In genomic region chr5:95555553-95555952, GRCh38 we compare ENCODE assay signal across 8 cellular contexts. TPM values are rescaled to one million over a fixed set of nuclear protein-coding genes. Genes with fewer than 3 reads are reported as not detected.
DNase-seq lines count a peak whose midpoint lies in the region; ATAC-seq and TF ChIP-seq lines count a peak whose summit lies in the region.

No MANE protein-coding gene starts in this region.

- H3K14ac ChIP-seq in mesenchymal stem cell (ENCODE audit: low read length in 2 of 2) = no peak overlapping the region

- no peak overlapping the region for H2BK120ac ChIP-seq in mesenchymal stem cell (ENCODE audit: low read depth, low read length)

- TF ChIP-seq CTCF in heart right ventricle (IDR thresholded peaks at IDR 0.05) (no peak), cardiac fibroblast (IDR thresholded peaks at IDR 0.05; ENCODE audit: low read depth, low read length) (no peak), vagina (IDR thresholded peaks at IDR 0.05) (no peak), GM13977 (IDR thresholded peaks at IDR 0.05; ENCODE audit: extremely low read depth, insufficient read depth, missing control alignments) (no peak)

- no peak overlapping the region for H2BK12ac ChIP-seq in mesenchymal stem cell (ENCODE audit: low read length in 2 of 2)

- H3K9ac ChIP-seq in mesenchymal stem cell (ENCODE audit: low read length) = peak overlapping the region; percentile 90

- H2BK15ac ChIP-seq in mesenchymal stem cell (ENCODE audit: low read depth, poor library complexity, severe bottlenecking) = no peak overlapping the region

- in situ Hi-C loops in GM13977 (cut with MboI; ENCODE audit: low pct_unique_long_range_greater_than_20kb, low sequenced_read_pairs, unreplicated experiment) = no loop called here

- no peak overlapping the region for H3K4ac ChIP-seq in mesenchymal stem cell (ENCODE audit: low read depth in 1 of 2, low read length in 2 of 2)

- intact Hi-C loops in heart right ventricle (cut with DNase I) = loop anchor here in 2 of 10 donors (10.0 kb wide), 2 partner anchors 289 to 409 kb away; partner anchors contain the start of gene ELL2 (in 1 of the 2)
- intact Hi-C loops in left ventricle myocardium superior (cut with micrococcal nuclease) = no loop called here
- intact Hi-C loops in vagina (cut with DNase I) = loop anchor here (10.0 kb wide), 1 partner anchor 69 kb away; the partner anchor contains the start of gene GPR150

- no peak overlapping the region for H2AFZ ChIP-seq in mesenchymal stem cell (ENCODE audit: low read depth, low read length)

- H3K79me1 ChIP-seq in mesenchymal stem cell (replicated peaks; ENCODE audit: low read length, poor library complexity, severe bottlenecking) = peaks cover 14% of the 10 kb centered on the region

- H3K18ac ChIP-seq in mesenchymal stem cell (ENCODE audit: low read depth in 1 of 2, low read length in 2 of 2) = no peak overlapping the region

- TF ChIP-seq POLR2A in vagina (IDR thresholded peaks at IDR 0.05) = no peak

- no peak overlapping the region for H2AK5ac ChIP-seq in mesenchymal stem cell (ENCODE audit: low read length, severe bottlenecking)

- no peak for DNase-seq in heart right ventricle
- no peak for DNase-seq in left ventricle myocardium superior
- DNase-seq in cardiac fibroblast (ENCODE audit: low read depth in 2 of 2) = peak in 1 of 2 donors; percentile 33
- DNase-seq in mesenchymal stem cell = no peak
- DNase-seq in vagina (ENCODE audit: extremely low spot score in 2 of 2) = no peak
- DNase-seq in GM13977 (ENCODE audit: low spot score) = no peak
- no peak for DNase-seq in SHP77 (lab: John Stamatoyannopoulos, UW)

- no peak overlapping the region for H3K23ac ChIP-seq in mesenchymal stem cell (ENCODE audit: low read length in 2 of 2)

- no peak overlapping the region for H4K91ac ChIP-seq in mesenchymal stem cell (ENCODE audit: low read length)

- 0% methylated on average over 9 of the region's 9 CpGs for WGBS in heart right ventricle, 2 donors
- 2% methylated on average over 7 of the region's 9 CpGs for WGBS in mesenchymal stem cell

- H3K4me2 ChIP-seq in mesenchymal stem cell (ENCODE audit: low read length, poor library complexity, severe bottlenecking) = peak overlapping the region; percentile 73

- ATAC-seq in heart right ventricle = no peak
- no peak for ATAC-seq in left ventricle myocardium superior
- ATAC-seq in HG03460 (IDR thresholded peaks at IDR 0.05; ENCODE audit: unreplicated experiment) = no peak

- H3K27ac ChIP-seq in heart right ventricle (peak overlapping the region; percentile 43 to 91 (median 84)), mesenchymal stem cell (ENCODE audit: low read length, poor library complexity, severe bottlenecking) (peak overlapping the region; percentile 85), vagina (peak overlapping the region; percentile 81)

- peaks cover 0 to 15% (median 0%) of the 10 kb centered on the region in 9 donors for H3K36me3 ChIP-seq in heart right ventricle
- H3K36me3 ChIP-seq in mesenchymal stem cell (ENCODE audit: control insufficient read depth in 1 of 2, insufficient read depth in 2 of 2, low read depth in 1 of 2, low read length in 2 of 2) = peaks cover 0 to 15% of the 10 kb centered on the region in 2 experiments
- H3K36me3 ChIP-seq in vagina = no peaks in the 10 kb centered on the region

- H3K4me3 ChIP-seq in heart right ventricle = peak overlapping the region; percentile 58 to 96 (median 74)
- H3K4me3 ChIP-seq in cardiac fibroblast (replicated peaks in 1 of 2; ENCODE audit: low read depth in 2 of 2, low read length in 2 of 2) = peak overlapping the region; percentile 65 to 87
- H3K4me3 ChIP-seq in mesenchymal stem cell (ENCODE audit: insufficient read depth in 1 of 2, low read depth in 1 of 2, low read length in 2 of 2) = peak overlapping the region; percentile 87 to 92
- H3K4me3 ChIP-seq in vagina = peak overlapping the region; percentile 69 to 77

- H3K27me3 ChIP-seq in heart right ventricle (no peaks in the 10 kb centered on the region), mesenchymal stem cell (ENCODE audit: control insufficient read depth in 1 of 2, insufficient read depth in 1 of 2, low read length in 2 of 2) (no peaks in the 10 kb centered on the region), vagina (no peaks in the 10 kb centered on the region)

- peaks cover 0 to 43% (median 31%) of the 10 kb centered on the region in 9 donors for H3K4me1 ChIP-seq in heart right ventricle
- peaks cover 8% of the 10 kb centered on the region for H3K4me1 ChIP-seq in mesenchymal stem cell (ENCODE audit: control insufficient read depth, insufficient read depth, low read depth, low read length)
- peaks cover 28% of the 10 kb centered on the region for H3K4me1 ChIP-seq in vagina

- H2BK5ac ChIP-seq in mesenchymal stem cell (ENCODE audit: low read depth, low read length, poor library complexity, severe bottlenecking) = no peak overlapping the region

- H3K9me3 ChIP-seq in heart right ventricle (no peaks in the 10 kb centered on the region), mesenchymal stem cell (ENCODE audit: control insufficient read depth, low read length) (no peaks in the 10 kb centered on the region), vagina (no peaks in the 10 kb centered on the region)

- no peak overlapping the region for H4K8ac ChIP-seq in mesenchymal stem cell (ENCODE audit: low read length)

RNA-seq across cellular contexts. Expression of gene ARSK, which starts 0.7 kb away (rescaled TPM):
- total RNA-seq in heart right ventricle = 1 to 10 TPM; 2.6 to 6.3 (median 3.8) TPM
- 1 to 10 TPM; 2.4 to 2.5 TPM for polyA plus RNA-seq in heart right ventricle
- 4.6 TPM for total RNA-seq in left ventricle myocardium superior
- polyA plus RNA-seq in mesenchymal stem cell (2013, experiment 1 of 2) = 18.2 TPM
- polyA plus RNA-seq in mesenchymal stem cell (2013, experiment 2 of 2) = 18.2 TPM
- 9.1 TPM for total RNA-seq in vagina

RNA-seq across cellular contexts. Expression of gene SKIC3, which starts 0.8 kb away (rescaled TPM):
- total RNA-seq in heart right ventricle (10 to 100 TPM; 53.5 to 74.9 (median 68.6) TPM), left ventricle myocardium superior (68.3 TPM), vagina (59.7 TPM)
- 10 to 100 TPM; 15.3 to 16.7 TPM for polyA plus RNA-seq in heart right ventricle
- polyA plus RNA-seq in mesenchymal stem cell (2013, experiment 1 of 2) = 65.6 TPM
- 61.1 TPM for polyA plus RNA-seq in mesenchymal stem cell (2013, experiment 2 of 2)
